In genomic region chr2:220370764-220371163, GRCh38 we compare ENCODE assay signal across 34 cellular contexts.
"Had no signal": no experiment of that assay in that cellular context is flagged by ENCODE, and none has a peak within 500 bp of the region (broad histone marks: within the 10 kb centered on the region; RNA-seq: fewer than 3 reads in every experiment).

No MANE protein-coding gene starts in this region.

- H3K27ac Mint-ChIP-seq: activated B cell treated with CpG ODN at 0.5 μM for 24 hours; activated CD8-positive, alpha-beta T cell treated with anti-CD3 and anti-CD28 coated beads for 36 hours; activated naive CD8-positive, alpha-beta T cell; activated T-helper 17 cell treated with anti-CD3 and anti-CD28 coated beads, Interleukin-2, amount 50 U/mL, for 72 hours; dendritic cell treated with granulocyte-macrophage colony-stimulating factor and Interleukin-4, amounts not matched to agents 40 ng/mL and 50 ng/mL, for 4 days; endodermal cell; T-helper 17 cell; T-helper 2 cell treated with Interferon-gamma antibody and Interleukin-4, amounts not matched to agents 5 μg/mL and 100 μg/mL, for 36 hours had no signal

- H3K36me3 ChIP-seq: adrenal gland, breast epithelium, heart left ventricle, WERI-Rb-1 had no signal

- ATAC-seq: activated CD4-positive, CD25-positive, alpha-beta regulatory T cell treated with anti-CD3 and anti-CD28 coated beads, Interleukin-2, amount 50 U/mL, for 24 hours; activated CD8-positive, alpha-beta T cell treated with anti-CD3 and anti-CD28 coated beads for 36 hours; activated T-cell treated with anti-CD3 and anti-CD28 coated beads, Interleukin-2, amount 50 U/mL, for 4 hours; activated T-helper 17 cell treated with anti-CD3 and anti-CD28 coated beads, Interleukin-2, amount 50 U/mL, for 72 hours; esophagus mucosa; heart left ventricle; T-helper 17 cell had no signal

- H3K27me3 Mint-ChIP-seq: activated B cell treated with CpG ODN at 0.5 μM for 24 hours; activated CD8-positive, alpha-beta T cell treated with anti-CD3 and anti-CD28 coated beads for 36 hours; activated naive CD8-positive, alpha-beta T cell; activated T-helper 17 cell treated with anti-CD3 and anti-CD28 coated beads, Interleukin-2, amount 50 U/mL, for 72 hours; brain; central memory CD8-positive, alpha-beta T cell; dendritic cell treated with granulocyte-macrophage colony-stimulating factor and Interleukin-4, amounts not matched to agents 40 ng/mL and 50 ng/mL, for 4 days; T-helper 17 cell had no signal

- H3K9me3 ChIP-seq: adrenal gland had no signal

- DNase-seq: activated B cell treated with CpG ODN at 0.5 μM for 24 hours; activated CD4-positive, alpha-beta T cell treated with anti-CD3 and anti-CD28 coated beads for 48 hours; activated CD4-positive, alpha-beta T cell treated with anti-CD3 and anti-CD28 coated beads, Interleukin-2, amount 50 U/mL, for 1 hour; activated CD4-positive, alpha-beta T cell treated with anti-CD3 and anti-CD28 coated beads, Interleukin-2, amount 50 U/mL, for 48 hours; activated CD8-positive, alpha-beta memory T cell treated with anti-CD3 and anti-CD28 coated beads for 24 hours; activated CD8-positive, alpha-beta T cell treated with anti-CD3 and anti-CD28 coated beads for 36 hours; activated effector memory CD4-positive, alpha-beta T cell treated with Interleukin-2 at 50 U/mL for 16 hours; activated gamma-delta T cell treated with Interleukin-2 at 50 U/mL for 16 hours; activated naive CD4-positive, alpha-beta T cell treated with anti-CD3 and anti-CD28 coated beads, Interleukin-2, amount 50 U/mL, for 16 hours; activated naive CD4-positive, alpha-beta T cell treated with Interleukin-2 at 50 U/mL for 16 hours; activated T-cell treated with anti-CD3 and anti-CD28 coated beads, Interleukin-2, amount 50 U/mL, for 4 hours; adrenal gland; amygdala; aorta; dorsolateral prefrontal cortex; effector memory CD4-positive, alpha-beta T cell; endodermal cell; foreskin fibroblast; glutamatergic neuron; heart left ventricle; T-helper 17 cell; T1000; WERI-Rb-1 had no signal

- H3K4me1 ChIP-seq: adrenal gland, breast epithelium, heart left ventricle had no signal

- H3K4me1 Mint-ChIP-seq: activated B cell treated with CpG ODN at 0.5 μM for 24 hours; activated T-helper 17 cell treated with anti-CD3 and anti-CD28 coated beads, Interleukin-2, amount 50 U/mL, for 72 hours; central memory CD8-positive, alpha-beta T cell; T-helper 17 cell had no signal

- H3K4me3 Mint-ChIP-seq: activated B cell treated with CpG ODN at 0.5 μM for 24 hours; activated CD8-positive, alpha-beta T cell treated with anti-CD3 and anti-CD28 coated beads for 36 hours; activated naive CD8-positive, alpha-beta T cell; activated T-cell treated with anti-CD3 and anti-CD28 coated beads, Interleukin-2, amount 50 U/mL, for 4 hours; activated T-helper 17 cell treated with anti-CD3 and anti-CD28 coated beads, Interleukin-2, amount 50 U/mL, for 72 hours; brain; central memory CD8-positive, alpha-beta T cell; dendritic cell treated with granulocyte-macrophage colony-stimulating factor and Interleukin-4, amounts not matched to agents 40 ng/mL and 50 ng/mL, for 4 days; endodermal cell; T-helper 17 cell; T-helper 2 cell treated with Interferon-gamma antibody and Interleukin-4, amounts not matched to agents 5 μg/mL and 100 μg/mL, for 36 hours had no signal

- FAIRE-seq: frontal cortex had no signal

- H3K27me3 ChIP-seq: adrenal gland, breast epithelium, dorsolateral prefrontal cortex, heart left ventricle had no signal

- H3K36me3 Mint-ChIP-seq: activated naive CD8-positive, alpha-beta T cell had no signal

- H3K9me3 Mint-ChIP-seq: activated B cell treated with CpG ODN at 0.5 μM for 24 hours; activated CD8-positive, alpha-beta T cell treated with anti-CD3 and anti-CD28 coated beads for 36 hours; activated T-cell treated with anti-CD3 and anti-CD28 coated beads, Interleukin-2, amount 50 U/mL, for 4 hours; activated T-helper 17 cell treated with anti-CD3 and anti-CD28 coated beads, Interleukin-2, amount 50 U/mL, for 72 hours; central memory CD8-positive, alpha-beta T cell; T-helper 2 cell treated with Interferon-gamma antibody and Interleukin-4, amounts not matched to agents 5 μg/mL and 100 μg/mL, for 36 hours had no signal

- H3K27ac ChIP-seq: adrenal gland, breast epithelium, coronary artery, dorsolateral prefrontal cortex, heart left ventricle, WERI-Rb-1 had no signal

- H3K4me3 ChIP-seq: adrenal gland, breast epithelium, coronary artery, dorsolateral prefrontal cortex, heart left ventricle had no signal
